Comparison of ENCODE assay signal across 12 cellular contexts in the genomic region with DNA sequence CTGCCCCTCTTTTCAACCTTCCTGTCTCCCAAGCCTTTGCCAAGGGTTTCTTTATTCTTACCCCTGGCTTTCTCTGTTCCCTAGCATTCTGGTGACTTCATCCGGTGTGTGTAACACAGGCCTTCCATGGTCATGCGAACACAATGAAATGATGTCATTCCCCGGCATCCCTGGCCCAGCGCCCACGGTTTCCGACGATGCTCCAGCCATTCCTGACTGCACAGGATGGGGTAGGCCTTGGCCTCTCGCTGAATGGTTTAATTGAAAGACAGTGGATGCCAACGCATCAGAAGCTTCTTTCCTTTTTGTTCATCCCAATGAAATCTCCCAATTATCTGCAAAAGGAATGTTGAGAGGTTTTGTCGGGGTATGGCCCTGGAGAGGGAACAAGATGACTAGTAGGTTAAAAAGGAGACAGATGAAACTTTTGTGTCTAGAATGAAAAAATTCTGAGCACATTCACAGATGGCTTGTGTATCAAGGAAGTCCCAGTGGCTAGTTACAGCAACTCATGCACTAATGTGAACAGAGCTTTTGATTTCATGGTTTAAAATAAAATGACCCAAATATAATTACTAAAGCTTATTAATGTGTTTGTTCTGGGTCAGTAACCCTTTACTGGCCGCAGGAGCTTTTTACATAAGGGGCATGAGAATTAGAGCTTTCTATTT.
DNase-seq lines count a peak whose midpoint lies in the region; ATAC-seq lines count a peak whose summit lies in the region.
"Had no signal": no experiment of that assay in that cellular context is flagged by ENCODE, and none has a peak within 500 bp of the region (broad histone marks: within the 10 kb centered on the region; RNA-seq: fewer than 3 reads in every experiment).

No MANE protein-coding gene starts in this region.

- ATAC-seq in GM21360 (IDR thresholded peaks at IDR 0.05; ENCODE audit: unreplicated experiment) = no peak
- ATAC-seq: Panc1 had no signal

- H3K4me1 Mint-ChIP-seq in activated T-helper 2 cell treated with anti-CD3 and anti-CD28 coated beads, Interferon-gamma antibody, Interleukin-2, Interleukin-4, amounts not matched to agents 10 μg/mL and 5 μg/mL and 100 μg/mL, durations not matched to agents 14 hours and 24 hours and 36 hours (ENCODE audit: low read depth) = no peaks in the 10 kb centered on the region
- H3K4me1 Mint-ChIP-seq: CD4-positive, CD25-positive, alpha-beta regulatory T cell had no signal

- no peak overlapping the region for H3K4me3 Mint-ChIP-seq in activated T-helper 2 cell treated with anti-CD3 and anti-CD28 coated beads, Interferon-gamma antibody, Interleukin-2, Interleukin-4, amounts not matched to agents 10 μg/mL and 5 μg/mL and 100 μg/mL, durations not matched to agents 14 hours and 24 hours and 36 hours (ENCODE audit: low read depth)
- H3K4me3 Mint-ChIP-seq: CD4-positive, CD25-positive, alpha-beta regulatory T cell had no signal

- DNase-seq in HS-5 (ENCODE audit: low read depth) (peak; percentile 11), cerebellar cortex (ENCODE audit: low spot score) (peak; percentile 10), iPS-NIHi7 (ENCODE audit: extremely low spot score) (peak; percentile 9), retina (peak; percentile 83), NCI-H226 (no peak)
- no peak for DNase-seq in NK-92 treated with Interleukin-12 subunit alpha and Interleukin-12 subunit beta, amount 100 ng/mL, for 24 hours (lab: John Stamatoyannopoulos, UW)
- DNase-seq in activated T-helper 2 cell treated with anti-CD3 and anti-CD28 coated beads, Interferon-gamma antibody, Interleukin-2, Interleukin-4, amounts not matched to agents 10 μg/mL and 5 μg/mL and 100 μg/mL, durations not matched to agents 14 hours and 24 hours and 36 hours (ENCODE audit: low spot score) = no peak
- DNase-seq: CD4-positive, CD25-positive, alpha-beta regulatory T cell; IMR-90; NCI-H1930 had no signal

- intact Hi-C loops in activated T-helper 2 cell treated with anti-CD3 and anti-CD28 coated beads, Interferon-gamma antibody, Interleukin-2, Interleukin-4, amounts not matched to agents 10 μg/mL and 5 μg/mL and 100 μg/mL, durations not matched to agents 14 hours and 24 hours and 36 hours (cut with micrococcal nuclease) = no loop called here

- peaks cover 7% of the 10 kb centered on the region for H3K9me3 Mint-ChIP-seq in activated T-helper 2 cell treated with anti-CD3 and anti-CD28 coated beads, Interferon-gamma antibody, Interleukin-2, Interleukin-4, amounts not matched to agents 10 μg/mL and 5 μg/mL and 100 μg/mL, durations not matched to agents 14 hours and 24 hours and 36 hours

- no peaks in the 10 kb centered on the region for H3K36me3 Mint-ChIP-seq in activated T-helper 2 cell treated with anti-CD3 and anti-CD28 coated beads, Interferon-gamma antibody, Interleukin-2, Interleukin-4, amounts not matched to agents 10 μg/mL and 5 μg/mL and 100 μg/mL, durations not matched to agents 14 hours and 24 hours and 36 hours (ENCODE audit: low read depth)
- H3K36me3 Mint-ChIP-seq: CD4-positive, CD25-positive, alpha-beta regulatory T cell had no signal

- H3K27ac Mint-ChIP-seq in activated T-helper 2 cell treated with anti-CD3 and anti-CD28 coated beads, Interferon-gamma antibody, Interleukin-2, Interleukin-4, amounts not matched to agents 10 μg/mL and 5 μg/mL and 100 μg/mL, durations not matched to agents 14 hours and 24 hours and 36 hours = no peak overlapping the region
- H3K27ac Mint-ChIP-seq: CD4-positive, CD25-positive, alpha-beta regulatory T cell had no signal

- no peaks in the 10 kb centered on the region for H3K27me3 Mint-ChIP-seq in activated T-helper 2 cell treated with anti-CD3 and anti-CD28 coated beads, Interferon-gamma antibody, Interleukin-2, Interleukin-4, amounts not matched to agents 10 μg/mL and 5 μg/mL and 100 μg/mL, durations not matched to agents 14 hours and 24 hours and 36 hours (ENCODE audit: low read depth)
- H3K27me3 Mint-ChIP-seq: CD4-positive, CD25-positive, alpha-beta regulatory T cell had no signal

Comparison
In these comparisons a context has a peak if more than half of its experiments do, and no peak if none do; other contexts are left out.
1. DNase-seq: peak in HS-5 (single experiment), cerebellar cortex (single experiment), iPS-NIHi7 (single experiment) and retina (single experiment); none in NCI-H226 (single experiment), NK-92 treated with Interleukin-12 subunit alpha and Interleukin-12 subunit beta, amount 100 ng/mL, for 24 hours (single experiment) and activated T-helper 2 cell treated with anti-CD3 and anti-CD28 coated beads, Interferon-gamma antibody, Interleukin-2, Interleukin-4, amounts not matched to agents 10 μg/mL and 5 μg/mL and 100 μg/mL, durations not matched to agents 14 hours and 24 hours and 36 hours (single experiment).